Comparison of ENCODE assay signal across 22 cellular contexts in the genomic region with DNA sequence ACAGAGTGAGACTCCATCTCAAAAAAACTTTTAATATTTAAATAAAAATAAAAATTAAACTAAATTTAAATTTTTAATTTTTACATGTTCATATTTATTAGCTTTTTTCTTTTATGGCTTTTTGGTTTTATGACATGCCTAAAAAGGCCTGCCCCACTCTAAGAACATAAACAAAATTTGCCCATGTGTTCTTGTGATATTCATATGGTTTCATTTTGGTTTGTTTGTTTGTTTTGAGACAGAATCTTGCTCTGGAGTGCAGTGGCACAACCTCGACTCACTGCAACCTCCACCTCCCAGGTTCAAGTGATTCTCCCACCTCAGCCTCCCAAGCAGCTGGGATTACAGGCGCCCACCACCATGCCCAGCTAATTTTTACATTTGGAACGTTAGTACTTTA. TPM values are rescaled to one million over a fixed set of nuclear protein-coding genes. Genes with fewer than 3 reads are reported as not detected.
DNase-seq lines count a peak whose midpoint lies in the region; ATAC-seq, FAIRE-seq and TF ChIP-seq lines count a peak whose summit lies in the region.
"Had no signal": no experiment of that assay in that cellular context is flagged by ENCODE, and none has a peak within 500 bp of the region (broad histone marks: within the 10 kb centered on the region; RNA-seq: fewer than 3 reads in every experiment).

No MANE protein-coding gene starts in this region.

- peak overlapping the region; percentile 19 for H3K4me3 Mint-ChIP-seq in activated CD4-positive, alpha-beta T cell treated with anti-CD3 and anti-CD28 coated beads, Interleukin-2, amount 10 ng/mL, durations not matched to agents 24 days and 14 days
- H3K4me3 Mint-ChIP-seq: activated B cell treated with CpG ODN at 0.5 μM for 24 hours; brain; neural progenitor cell; stimulated activated naive B cell treated with anti-CD40 and anti-IgM and Interleukin-4, amounts not matched to agents 10 μg/mL and 1 μg/mL and 100 μg/mL, for 72 hours had no signal

- TF ChIP-seq CTCF in RWPE2 (IDR thresholded peaks at IDR 0.05; ENCODE audit: poor library complexity, severe bottlenecking) (no peak), foreskin fibroblast (IDR thresholded peaks at IDR 0.05; ENCODE audit: low read depth, low read length) (no peak), stomach (IDR thresholded peaks at IDR 0.05) (no peak), pancreas (IDR thresholded peaks at IDR 0.05) (no peak)

- peaks cover 32% of the 10 kb centered on the region for H3K4me1 Mint-ChIP-seq in activated CD4-positive, alpha-beta T cell treated with anti-CD3 and anti-CD28 coated beads, Interleukin-2, amount 10 ng/mL, durations not matched to agents 24 days and 14 days

- TF ChIP-seq EP300 in stomach (IDR thresholded peaks at IDR 0.05), result no peak

- H3K36me3 ChIP-seq in RWPE2 (ENCODE audit: low read depth) (no peaks in the 10 kb centered on the region), stomach (no peaks in the 10 kb centered on the region), pancreas (no peaks in the 10 kb centered on the region)
- H3K36me3 ChIP-seq: neural progenitor cell, tibial nerve had no signal

- no peak for FAIRE-seq in pancreas (lab: Jason Lieb, UNC)
- FAIRE-seq: H54 had no signal

- TF ChIP-seq POLR2A in stomach (IDR thresholded peaks at IDR 0.05), result no peak

- no peaks in the 10 kb centered on the region for H3K9me3 Mint-ChIP-seq in activated CD4-positive, alpha-beta T cell treated with anti-CD3 and anti-CD28 coated beads, Interleukin-2, amount 10 ng/mL, durations not matched to agents 24 days and 14 days
- H3K9me3 Mint-ChIP-seq: activated B cell treated with CpG ODN at 0.5 μM for 24 hours; activated naive CD4-positive, alpha-beta T cell treated with anti-CD3 and anti-CD28 coated beads, Interleukin-2, amount 50 U/mL, for 72 hours had no signal

- H3K27ac Mint-ChIP-seq in activated CD4-positive, alpha-beta T cell treated with anti-CD3 and anti-CD28 coated beads, Interleukin-2, amount 10 ng/mL, durations not matched to agents 24 days and 14 days, result peak overlapping the region; percentile 25
- H3K27ac Mint-ChIP-seq: activated B cell treated with CpG ODN at 0.5 μM for 24 hours; neural progenitor cell; stimulated activated naive B cell treated with anti-CD40 and anti-IgM and Interleukin-4, amounts not matched to agents 10 μg/mL and 1 μg/mL and 100 μg/mL, for 72 hours had no signal

- ATAC-seq in RWPE2 (ENCODE audit: low read depth) (no peak), HG02840 (IDR thresholded peaks at IDR 0.05; ENCODE audit: low FRiP score, unreplicated experiment) (no peak), pancreas (no peak)
- ATAC-seq: activated naive CD4-positive, alpha-beta T cell treated with anti-CD3 and anti-CD28 coated beads, Interleukin-2, amount 50 U/mL, for 72 hours; mucosa of descending colon; stimulated activated naive B cell treated with anti-CD40 and anti-IgM and Interleukin-4, amounts not matched to agents 10 μg/mL and 1 μg/mL and 100 μg/mL, for 72 hours had no signal

- H3K4me3 ChIP-seq in RWPE2 (ENCODE audit: severe bottlenecking) (no peak overlapping the region), foreskin fibroblast (ENCODE audit: low read depth in 1 of 2, low read length in 2 of 2) (no peak overlapping the region), stomach (no peak overlapping the region), pancreas (no peak overlapping the region)
- H3K4me3 ChIP-seq: mucosa of descending colon, neural progenitor cell, tibial nerve had no signal

- DNase-seq in activated CD4-positive, alpha-beta T cell treated with anti-CD3 and anti-CD28 coated beads, Interleukin-2, amount 10 ng/mL, durations not matched to agents 24 days and 14 days, result no peak
- no peak for DNase-seq in activated CD4-positive, alpha-beta T cell treated with anti-CD3 and anti-CD28 coated beads, Interleukin-2, amount 50 U/mL, for 1 hour
- no peak for DNase-seq in RWPE2 (ENCODE audit: low spot score)
- DNase-seq in foreskin fibroblast, result peak; percentile 49 to 68
- DNase-seq in stomach, result no peak
- no peak for DNase-seq in SKM-1 treated with dmso at 0.1 percent for 144 hours (lab: John Stamatoyannopoulos, UW; ENCODE audit: unreplicated experiment)
- DNase-seq in pancreas, result no peak
- DNase-seq: 8988T; activated B cell treated with CpG ODN at 0.5 μM for 24 hours; activated CD8-positive, alpha-beta memory T cell treated with anti-CD3 and anti-CD28 coated beads for 24 hours; activated T-cell treated with anti-CD3 and anti-CD28 coated beads, Interleukin-2, amount 50 U/mL, for 48 hours; GDM1; mucosa of descending colon; retina; stimulated activated naive B cell treated with anti-CD40 and anti-IgM and Interleukin-4, amounts not matched to agents 10 μg/mL and 1 μg/mL and 100 μg/mL, for 72 hours had no signal

- intact Hi-C loops in activated CD4-positive, alpha-beta T cell treated with anti-CD3 and anti-CD28 coated beads, Interleukin-2, amount 10 ng/mL, durations not matched to agents 24 days and 14 days (cut with micrococcal nuclease), result loop anchor here (5.0 kb wide), 1 partner anchor 33 kb away; no protein-coding TSS in a partner anchor
- intact Hi-C loops in stomach (cut with DNase I; ENCODE audit: low total_unique reads) (no loop called here), pancreas (cut with DNase I) (no loop called here)

- H3K27me3 Mint-ChIP-seq in activated CD4-positive, alpha-beta T cell treated with anti-CD3 and anti-CD28 coated beads, Interleukin-2, amount 10 ng/mL, durations not matched to agents 24 days and 14 days, result no peaks in the 10 kb centered on the region
- H3K27me3 Mint-ChIP-seq: activated B cell treated with CpG ODN at 0.5 μM for 24 hours; stimulated activated naive B cell treated with anti-CD40 and anti-IgM and Interleukin-4, amounts not matched to agents 10 μg/mL and 1 μg/mL and 100 μg/mL, for 72 hours had no signal

- H3K9me3 ChIP-seq in RWPE2 (ENCODE audit: severe bottlenecking) (no peaks in the 10 kb centered on the region), stomach (no peaks in the 10 kb centered on the region), pancreas (no peaks in the 10 kb centered on the region)
- H3K9me3 ChIP-seq: mucosa of descending colon, tibial nerve had no signal

- H3K36me3 Mint-ChIP-seq in activated CD4-positive, alpha-beta T cell treated with anti-CD3 and anti-CD28 coated beads, Interleukin-2, amount 10 ng/mL, durations not matched to agents 24 days and 14 days (ENCODE audit: low read depth), result no peaks in the 10 kb centered on the region
- H3K36me3 Mint-ChIP-seq: activated naive CD4-positive, alpha-beta T cell treated with anti-CD3 and anti-CD28 coated beads, Interleukin-2, amount 50 U/mL, for 72 hours; brain; neural progenitor cell; stimulated activated naive B cell treated with anti-CD40 and anti-IgM and Interleukin-4, amounts not matched to agents 10 μg/mL and 1 μg/mL and 100 μg/mL, for 72 hours had no signal

- H3K4me1 ChIP-seq in RWPE2 (ENCODE audit: insufficient read depth, poor library complexity, severe bottlenecking) (peaks cover 27% of the 10 kb centered on the region), stomach (peaks cover 27 to 50% (median 31%) of the 10 kb centered on the region in 4 donors), pancreas (peaks cover 21 to 34% (median 24%) of the 10 kb centered on the region in 3 donors)
- H3K4me1 ChIP-seq: neural progenitor cell had no signal

- H3K27me3 ChIP-seq in RWPE2 (ENCODE audit: insufficient read depth, poor library complexity, severe bottlenecking) (no peaks in the 10 kb centered on the region), stomach (no peaks in the 10 kb centered on the region), pancreas (no peaks in the 10 kb centered on the region)
- H3K27me3 ChIP-seq: neural progenitor cell, tibial nerve had no signal

- H3K27ac ChIP-seq in RWPE2 (ENCODE audit: poor library complexity, severe bottlenecking), result peak overlapping the region; percentile 100
- peak overlapping the region in 4 of 5 donors; percentile 78 to 93 (median 86) for H3K27ac ChIP-seq in stomach
- H3K27ac ChIP-seq in pancreas, result peak overlapping the region in 2 of 4 donors; percentile 75 to 93
- H3K27ac ChIP-seq: neural progenitor cell had no signal

- 73 to 89% (median 80%) methylated on average over 3 of the region's 3 CpGs for WGBS in stomach, 5 donors
- 88 to 90% methylated on average over 3 of the region's 3 CpGs for WGBS in pancreas, 2 donors

RNA-seq across cellular contexts. Expression of gene SUSD2, which starts 27.7 kb away (rescaled TPM):
- 0.75 and 0.78 TPM in 2 replicates for total RNA-seq in activated CD4-positive, alpha-beta T cell treated with anti-CD3 and anti-CD28 coated beads, Interleukin-2, amount 10 ng/mL, durations not matched to agents 24 days and 14 days
- total RNA-seq in stomach (10 to 100 TPM in 3 of 5 donors, 1 to 10 TPM in 1, under 1 TPM in 1; 0.58 to 29.9 (median 17.5) TPM), pancreas (1 to 10 TPM in 4 of 6 donors, under 1 TPM in 2; 0.35 to 7.2 (median 1.6) TPM)
- polyA plus RNA-seq in stomach (1 to 10 TPM; 2.6 to 5.7 (median 3.2) TPM), pancreas (1 to 10 TPM; 3.1 to 3.4 TPM)

RNA-seq across cellular contexts. Expression of gene GGT5, which starts 35.9 kb away (rescaled TPM):
- total RNA-seq in activated CD4-positive, alpha-beta T cell treated with anti-CD3 and anti-CD28 coated beads, Interleukin-2, amount 10 ng/mL, durations not matched to agents 24 days and 14 days, result 0.07 TPM in 1 of 2 replicates, not detected in the other
- 10 to 100 TPM in 4 of 5 donors, 1 to 10 TPM in 1; 9.9 to 48.8 (median 29.0) TPM for total RNA-seq in stomach
- 10 to 100 TPM; 17.0 to 22.6 (median 18.2) TPM for polyA plus RNA-seq in stomach
- total RNA-seq in pancreas, result 10 to 100 TPM in 4 of 6 donors, 1 to 10 TPM in 2; 2.3 to 18.3 (median 11.4) TPM
- polyA plus RNA-seq in pancreas, result 10 to 100 TPM; 12.3 to 15.9 TPM
- total RNA-seq: activated B cell treated with CpG ODN at 0.5 μM for 24 hours, M059J had no signal

Comparison
In these comparisons a context has a peak if more than half of its experiments do, and no peak if none do; other contexts are left out.
1. DNase-seq: peak in foreskin fibroblast (2 of 2); none in activated CD4-positive, alpha-beta T cell treated with anti-CD3 and anti-CD28 coated beads, Interleukin-2, amount 10 ng/mL, durations not matched to agents 24 days and 14 days (single experiment), activated CD4-positive, alpha-beta T cell treated with anti-CD3 and anti-CD28 coated beads, Interleukin-2, amount 50 U/mL, for 1 hour (single experiment), RWPE2 (single experiment), stomach (single experiment), SKM-1 treated with dmso at 0.1 percent for 144 hours (single experiment) and pancreas (0 of 6).